Comparison of ENCODE assay signal across 13 cellular contexts in the genomic region with DNA sequence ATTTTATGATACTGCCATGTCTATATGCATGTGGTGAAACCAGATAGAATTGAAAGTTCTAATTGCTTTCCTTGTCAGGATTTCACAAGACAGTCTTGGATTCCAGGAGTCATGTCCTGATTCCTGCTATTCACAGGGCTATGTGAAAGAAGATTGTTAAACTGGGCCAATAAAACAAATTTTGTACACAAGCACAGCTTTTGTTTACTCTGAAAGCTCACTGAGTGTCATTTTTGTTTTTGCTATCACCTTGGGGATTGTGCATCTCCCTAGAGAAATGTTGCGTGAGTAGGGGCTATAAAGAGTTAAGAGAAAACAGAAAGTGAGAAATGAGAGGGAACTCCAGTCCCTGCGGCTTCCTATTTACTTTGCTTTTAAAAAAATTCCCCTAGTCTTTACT.
DNase-seq lines count a peak whose midpoint lies in the region; ATAC-seq, FAIRE-seq and TF ChIP-seq lines count a peak whose summit lies in the region.
"Had no signal": no experiment of that assay in that cellular context is flagged by ENCODE, and none has a peak within 500 bp of the region (broad histone marks: within the 10 kb centered on the region; RNA-seq: fewer than 3 reads in every experiment).

No MANE protein-coding gene starts in this region.

- no peaks in the 10 kb centered on the region for H3K36me3 ChIP-seq in lower lobe of right lung

- CTCF ChIA-PET in WTC11 (lab: Charles Lee) = no interaction called here

- H3K36me3 Mint-ChIP-seq in WTC11 = no peaks in the 10 kb centered on the region

- H3K27ac Mint-ChIP-seq in WTC11 = no peak overlapping the region

- H3K9me3 ChIP-seq in lower lobe of right lung = no peaks in the 10 kb centered on the region

- no peak for DNase-seq in lower lobe of right lung
- no peak for DNase-seq in SIG-M5 treated with dmso at 0.1 percent for 504 hours (lab: John Stamatoyannopoulos, UW; ENCODE audit: unreplicated experiment)
- no peak for DNase-seq in RCC 7860 (ENCODE audit: low spot score)
- DNase-seq in WTC11 (ENCODE audit: low spot score) = no peak
- DNase-seq: activated T-cell treated with anti-CD3 and anti-CD28 coated beads, Interleukin-2, amount 50 U/mL, for 4 hours; Calu3; Karpas-422; NCI-H524; T-helper 2 cell had no signal

- ATAC-seq in GM19025 (IDR thresholded peaks at IDR 0.05; ENCODE audit: low read depth, unreplicated experiment) = peak; percentile 87
- peak; percentile 94 for ATAC-seq in HG02571 (IDR thresholded peaks at IDR 0.05; ENCODE audit: unreplicated experiment)
- peak; percentile 94 for ATAC-seq in HG03342 (IDR thresholded peaks at IDR 0.05; ENCODE audit: unreplicated experiment)
- ATAC-seq in lower lobe of right lung = no peak
- no peak for ATAC-seq in WTC11
- ATAC-seq: activated T-cell treated with anti-CD3 and anti-CD28 coated beads, Interleukin-2, amount 50 U/mL, for 4 hours had no signal

- TF ChIP-seq CTCF in lower lobe of right lung (IDR thresholded peaks at IDR 0.05) (no peak), WTC11 (IDR thresholded peaks at IDR 0.05) (no peak)

- intact Hi-C loops in lower lobe of right lung (cut with DNase I) = no loop called here

- POLR2A ChIA-PET in WTC11 (lab: Charles Lee) = no interaction called here

- peaks cover 25% of the 10 kb centered on the region for H3K4me1 Mint-ChIP-seq in WTC11

- no peak overlapping the region for H3K4me3 ChIP-seq in lower lobe of right lung

- no peaks in the 10 kb centered on the region for H3K9me3 Mint-ChIP-seq in WTC11
- H3K9me3 Mint-ChIP-seq: activated T-cell treated with anti-CD3 and anti-CD28 coated beads, Interleukin-2, amount 50 U/mL, for 4 hours had no signal

- no peaks in the 10 kb centered on the region for H3K27me3 Mint-ChIP-seq in WTC11 (ENCODE audit: low read depth)

- FAIRE-seq in RCC 7860 (lab: Jason Lieb, UNC) = no peak

- no peak overlapping the region for H3K4me3 Mint-ChIP-seq in WTC11
- H3K4me3 Mint-ChIP-seq: activated T-cell treated with anti-CD3 and anti-CD28 coated beads, Interleukin-2, amount 50 U/mL, for 4 hours; neural crest cell had no signal

- H3K27me3 ChIP-seq in lower lobe of right lung (ENCODE audit: low read depth) = no peaks in the 10 kb centered on the region

- H3K4me1 ChIP-seq in lower lobe of right lung = no peaks in the 10 kb centered on the region

- no peak overlapping the region for H3K27ac ChIP-seq in lower lobe of right lung

TF ChIP-seq in WTC11, 78 proteins besides CTCF, POLR2A, EP300 and RAD21:
- no peak for TF ChIP-seq ZNF219 (CRISPR knock-in tag; IDR thresholded peaks at IDR 0.05; ENCODE audit: borderline replicate concordance)

Comparison
In these comparisons a context has a peak if more than half of its experiments do, and no peak if none do; other contexts are left out.
1. ATAC-seq: peak in GM19025 (single experiment), HG02571 (single experiment) and HG03342 (single experiment); none in lower lobe of right lung (0 of 2) and WTC11 (single experiment).